ENCODE assay signal across 8 cellular contexts in the genomic region with DNA sequence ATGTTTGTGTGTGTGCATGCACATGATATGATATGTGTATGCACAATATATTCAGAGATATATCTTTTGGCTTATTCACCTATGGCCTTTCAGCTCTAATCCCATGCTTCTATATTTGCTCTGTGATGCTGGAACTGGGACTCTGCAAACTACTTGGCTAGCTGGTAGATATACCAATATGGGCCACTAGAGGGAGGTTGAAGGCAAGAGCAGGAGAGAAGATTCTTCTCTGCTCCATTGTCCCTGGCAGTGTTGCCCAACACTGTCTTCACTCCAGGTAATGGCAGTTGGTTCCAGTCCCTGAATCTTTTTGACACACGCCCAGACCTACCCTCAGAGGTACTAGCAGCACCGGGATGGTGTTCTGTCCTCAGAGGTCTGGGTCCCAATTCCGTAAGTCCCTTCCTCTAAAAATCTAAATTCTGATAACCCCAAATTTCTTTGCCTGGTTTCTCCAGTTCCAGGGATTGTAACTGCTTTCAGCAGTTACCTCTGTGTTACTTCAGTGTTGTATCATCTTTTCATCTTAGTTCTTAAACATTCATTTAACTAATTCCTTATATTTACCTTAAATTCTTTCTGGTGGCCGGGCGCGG. TPM values are rescaled to one million over a fixed set of nuclear protein-coding genes. Genes with fewer than 3 reads are reported as not detected.
DNase-seq lines count a peak whose midpoint lies in the region; ATAC-seq and TF ChIP-seq lines count a peak whose summit lies in the region.

No MANE protein-coding gene starts in this region.

- no peaks in the 10 kb centered on the region for H3K4me1 ChIP-seq in NT2/D1 (ENCODE audit: insufficient read depth, insufficient read length)

- DNase-seq in D341Med (ENCODE audit: low spot score) (peak; percentile 75), HL-60 (ENCODE audit: low read depth in 1 of 2, low spot score in 1 of 2) (peak; percentile 35 to 54), NT2/D1 (ENCODE audit: low read depth, low spot score) (peak; percentile 64), left cardiac atrium (peak; percentile 23), retinal pigment epithelial cell (ENCODE audit: low read depth) (no peak), posterior cingulate gyrus (no peak)
- DNase-seq in activated naive CD8-positive, alpha-beta T cell treated with anti-CD3 and anti-CD28 coated beads for 36 hours, result peak; percentile 6

- no peaks in the 10 kb centered on the region for H3K27me3 ChIP-seq in HL-60 (ENCODE audit: insufficient read depth, poor library complexity, severe bottlenecking)
- H3K27me3 ChIP-seq in NT2/D1 (ENCODE audit: insufficient read depth, insufficient read length), result no peaks in the 10 kb centered on the region

- peaks cover 2% of the 10 kb centered on the region for H3K4me1 Mint-ChIP-seq in activated naive CD8-positive, alpha-beta T cell treated with anti-CD3 and anti-CD28 coated beads for 36 hours

- no peaks in the 10 kb centered on the region for H3K36me3 ChIP-seq in NT2/D1 (ENCODE audit: insufficient read depth, insufficient read length, low read length)

- peak; percentile 81 for TF ChIP-seq CTCF in HL-60 (IDR thresholded peaks at IDR 0.05; ENCODE audit: insufficient read depth, low read length)
- TF ChIP-seq CTCF in retinal pigment epithelial cell (conservative IDR thresholded peaks at IDR 0.05; ENCODE audit: low read depth, low read length), result peak; percentile 97

- no peaks in the 10 kb centered on the region for H3K9me3 ChIP-seq in NT2/D1 (ENCODE audit: insufficient read depth, low read length)

- H3K4me3 ChIP-seq in HL-60 (replicated peaks; ENCODE audit: insufficient read depth, low read length) (no peak overlapping the region), NT2/D1 (ENCODE audit: insufficient read length, low read depth) (no peak overlapping the region), retinal pigment epithelial cell (ENCODE audit: low read length) (no peak overlapping the region)

- ATAC-seq in GM19035 (IDR thresholded peaks at IDR 0.05; ENCODE audit: unreplicated experiment), result peak; percentile 72
- ATAC-seq in left cardiac atrium, result peak; percentile 57 to 85

- no peak overlapping the region for H3K27ac ChIP-seq in HL-60 (replicated peaks)

- H3K27me3 Mint-ChIP-seq in activated naive CD8-positive, alpha-beta T cell treated with anti-CD3 and anti-CD28 coated beads for 36 hours, result no peaks in the 10 kb centered on the region

- no peak overlapping the region for H3K27ac Mint-ChIP-seq in activated naive CD8-positive, alpha-beta T cell treated with anti-CD3 and anti-CD28 coated beads for 36 hours

- no peaks in the 10 kb centered on the region for H3K36me3 Mint-ChIP-seq in activated naive CD8-positive, alpha-beta T cell treated with anti-CD3 and anti-CD28 coated beads for 36 hours

- H3K4me3 Mint-ChIP-seq in activated naive CD8-positive, alpha-beta T cell treated with anti-CD3 and anti-CD28 coated beads for 36 hours, result no peak overlapping the region

- no peak overlapping the region for H3K9ac ChIP-seq in NT2/D1 (ENCODE audit: insufficient read length, low read depth)

- intact Hi-C loops in left cardiac atrium (cut with DNase I), result no loop called here
- intact Hi-C loops in posterior cingulate gyrus (cut with DNase I), result no loop called here

- H3K9me3 Mint-ChIP-seq in activated naive CD8-positive, alpha-beta T cell treated with anti-CD3 and anti-CD28 coated beads for 36 hours, result no peaks in the 10 kb centered on the region

RNA-seq across cellular contexts. Expression of gene GTPBP8, which starts 44.7 kb away (rescaled TPM):
- 10 to 100 TPM; 26.6 to 31.6 TPM for total RNA-seq in activated naive CD8-positive, alpha-beta T cell treated with anti-CD3 and anti-CD28 coated beads for 36 hours
- total RNA-seq in left cardiac atrium, result 10 to 100 TPM; 14.3 to 15.9 TPM

Comparison
In these comparisons a context has a peak if more than half of its experiments do, and no peak if none do; other contexts are left out.
1. DNase-seq: peak in D341Med (single experiment), HL-60 (2 of 2), NT2/D1 (single experiment), activated naive CD8-positive, alpha-beta T cell treated with anti-CD3 and anti-CD28 coated beads for 36 hours (single experiment) and left cardiac atrium (single experiment); none in retinal pigment epithelial cell (single experiment) and posterior cingulate gyrus (0 of 10).